11 cellular contexts compared by ENCODE assay signal in the genomic region with DNA sequence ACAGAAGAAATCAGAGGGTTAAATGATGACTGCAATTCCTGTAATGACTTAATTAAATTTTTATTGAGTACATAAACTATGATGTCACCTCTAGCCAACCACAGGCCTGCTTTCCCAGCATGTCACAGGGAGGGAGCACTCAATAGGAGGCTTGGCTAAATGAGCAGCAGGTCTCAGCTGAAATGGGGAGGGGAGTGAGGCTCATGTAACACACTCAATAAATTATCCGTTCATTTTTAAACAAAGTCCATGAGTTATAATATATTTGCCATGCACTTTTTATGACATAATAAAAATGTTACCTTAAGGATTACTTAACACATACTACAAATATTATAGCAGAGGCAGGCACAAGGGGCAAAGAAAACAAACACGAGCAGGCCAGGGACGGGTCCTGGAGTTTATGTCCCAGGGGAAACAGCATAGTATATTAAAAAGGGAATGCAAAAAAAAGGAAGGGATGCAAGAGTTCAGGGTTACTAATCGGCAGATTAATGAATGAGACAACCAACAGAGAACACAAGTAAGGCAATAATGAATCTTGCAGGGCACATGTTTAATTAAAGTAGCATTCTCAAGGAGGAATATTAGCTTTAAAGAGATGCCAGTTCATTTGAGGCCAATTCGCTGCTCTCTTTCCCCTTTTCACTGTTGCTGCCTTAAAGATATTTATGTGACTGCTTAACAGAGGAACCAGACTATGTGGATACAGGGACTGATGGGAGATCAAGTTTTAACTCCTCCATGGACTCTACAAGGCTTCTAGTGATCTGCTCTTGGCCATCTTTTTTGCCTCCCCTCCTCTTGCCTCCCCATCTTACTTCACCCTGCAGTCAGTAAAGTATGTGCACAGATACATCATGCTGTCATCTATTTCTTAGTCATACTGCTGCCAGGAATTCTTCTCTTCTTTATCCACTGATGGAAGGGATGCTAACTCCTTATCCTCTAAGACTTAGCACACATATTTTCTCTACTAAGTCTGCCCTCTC. TPM values are rescaled to one million over a fixed set of nuclear protein-coding genes. Genes with fewer than 3 reads are reported as not detected.
DNase-seq lines count a peak whose midpoint lies in the region; ATAC-seq and TF ChIP-seq lines count a peak whose summit lies in the region.
"Had no signal": no experiment of that assay in that cellular context is flagged by ENCODE, and none has a peak within 500 bp of the region (broad histone marks: within the 10 kb centered on the region; RNA-seq: fewer than 3 reads in every experiment).

No MANE protein-coding gene starts in this region.

- no peaks in the 10 kb centered on the region for H3K36me3 Mint-ChIP-seq in glutamatergic neuron (ENCODE audit: unreplicated experiment)
- peaks cover 1% of the 10 kb centered on the region for H3K36me3 Mint-ChIP-seq in stimulated activated effector memory CD8-positive, alpha-beta T cell treated with anti-CD3 and anti-CD28 coated beads, Interleukin-12 subunit alpha, Interleukin-12 subunit beta, amount 100 ng/mL, for 72 hours

- peak; percentile 80 for ATAC-seq in SK-N-SH treated with all-trans-retinoic acid at 6 μM for 48 hours
- ATAC-seq in stimulated activated effector memory CD8-positive, alpha-beta T cell treated with anti-CD3 and anti-CD28 coated beads, Interleukin-12 subunit alpha, Interleukin-12 subunit beta, amount 100 ng/mL, for 72 hours, result no peak
- no peak for ATAC-seq in GM18861 (IDR thresholded peaks at IDR 0.05; ENCODE audit: unreplicated experiment)

- no peaks in the 10 kb centered on the region for H3K9me3 Mint-ChIP-seq in glutamatergic neuron (ENCODE audit: unreplicated experiment)
- no peaks in the 10 kb centered on the region for H3K9me3 Mint-ChIP-seq in stimulated activated effector memory CD8-positive, alpha-beta T cell treated with anti-CD3 and anti-CD28 coated beads, Interleukin-12 subunit alpha, Interleukin-12 subunit beta, amount 100 ng/mL, for 72 hours

- peaks cover 2% of the 10 kb centered on the region for H3K27me3 Mint-ChIP-seq in glutamatergic neuron (ENCODE audit: unreplicated experiment)

- peak overlapping the region; percentile 87 for H3K27ac Mint-ChIP-seq in glutamatergic neuron (ENCODE audit: unreplicated experiment)
- peak overlapping the region; percentile 83 for H3K27ac Mint-ChIP-seq in stimulated activated effector memory CD8-positive, alpha-beta T cell treated with anti-CD3 and anti-CD28 coated beads, Interleukin-12 subunit alpha, Interleukin-12 subunit beta, amount 100 ng/mL, for 72 hours

- peaks cover 21% of the 10 kb centered on the region for H3K4me1 Mint-ChIP-seq in glutamatergic neuron (ENCODE audit: low read depth, unreplicated experiment)
- H3K4me1 Mint-ChIP-seq in stimulated activated effector memory CD8-positive, alpha-beta T cell treated with anti-CD3 and anti-CD28 coated beads, Interleukin-12 subunit alpha, Interleukin-12 subunit beta, amount 100 ng/mL, for 72 hours, result peaks cover 41% of the 10 kb centered on the region

- H3K4me3 Mint-ChIP-seq in glutamatergic neuron (ENCODE audit: unreplicated experiment), result peak overlapping the region; percentile 61
- H3K4me3 Mint-ChIP-seq in stimulated activated effector memory CD8-positive, alpha-beta T cell treated with anti-CD3 and anti-CD28 coated beads, Interleukin-12 subunit alpha, Interleukin-12 subunit beta, amount 100 ng/mL, for 72 hours, result no peak overlapping the region

- no peak for TF ChIP-seq CTCF in glutamatergic neuron (IDR thresholded peaks at IDR 0.05; ENCODE audit: partially characterized antibody, unreplicated experiment)

- DNase-seq in NCI-H510A treated with DMSO at 0.1 percent for 48 hours (lab: John Stamatoyannopoulos, UW) (peak; percentile 44), NCI-H510A (lab: John Stamatoyannopoulos, UW) (no peak), glutamatergic neuron (no peak), NCI-H748 (lab: John Stamatoyannopoulos, UW; ENCODE audit: unreplicated experiment) (no peak), activated gamma-delta T cell treated with Interleukin-2 at 50 U/mL for 16 hours (no peak)
- DNase-seq in stimulated activated effector memory CD8-positive, alpha-beta T cell treated with anti-CD3 and anti-CD28 coated beads, Interleukin-12 subunit alpha, Interleukin-12 subunit beta, amount 100 ng/mL, for 72 hours (ENCODE audit: low spot score in 2 of 2), result no peak
- DNase-seq: activated CD8-positive, alpha-beta memory T cell treated with anti-CD3 and anti-CD28 coated beads for 24 hours; effector CD4-positive, alpha-beta T cell had no signal

TF ChIP-seq in SK-N-SH treated with all-trans-retinoic acid at 6 μM for 48 hours, 23 proteins besides CTCF, POLR2A, EP300 and RAD21:
- TF ChIP-seq CSDC2 (CRISPR knock-in tag; IDR thresholded peaks at IDR 0.05), result 0 out of 2 replicates have a peak, but pooled peaks have one; percentile 11
- 0 out of 2 replicates have a peak, but pooled peaks have one; percentile 9 for TF ChIP-seq ZNF70 (CRISPR knock-in tag; IDR thresholded peaks at IDR 0.05)
- TF ChIP-seq GLIS3 (CRISPR knock-in tag; IDR thresholded peaks at IDR 0.05), result 0 out of 2 replicates have a peak, but pooled peaks have one; percentile 1
- TF ChIP-seq ZFP30 (CRISPR knock-in tag; IDR thresholded peaks at IDR 0.05), result no peak
- no peak for TF ChIP-seq TOX (CRISPR knock-in tag; IDR thresholded peaks at IDR 0.05; ENCODE audit: borderline replicate concordance)
- no peak for TF ChIP-seq ZNF8 (CRISPR knock-in tag; IDR thresholded peaks at IDR 0.05)
- TF ChIP-seq ZFP3 (CRISPR knock-in tag; IDR thresholded peaks at IDR 0.05), result peak; percentile 59; the same call in 1 of the 2 replicates
- TF ChIP-seq POU6F1 (CRISPR knock-in tag; IDR thresholded peaks at IDR 0.05; ENCODE audit: borderline replicate concordance, low read depth), result no peak

RNA-seq across cellular contexts. Expression of gene FAM83C, which starts 27.3 kb away (rescaled TPM):
- not detected for total RNA-seq in glutamatergic neuron (ENCODE audit: unreplicated experiment)
- total RNA-seq: mononuclear cell had no signal

RNA-seq across cellular contexts. Expression of gene EIF6, which starts 34.9 kb away (rescaled TPM):
- total RNA-seq in glutamatergic neuron (ENCODE audit: unreplicated experiment), result 85.2 TPM

RNA-seq across cellular contexts. Expression of gene MMP24OS, which starts 41.6 kb away (rescaled TPM):
- 99.0 TPM for total RNA-seq in glutamatergic neuron (ENCODE audit: unreplicated experiment)
